In genomic region chrX:311156-312129, GRCh38 we compare ENCODE assay signal across 1 cellular context.
TF ChIP-seq lines count a peak whose summit lies in the region.

No MANE protein-coding gene starts in this region.

TF ChIP-seq in GM23338, 12 proteins besides CTCF, POLR2A, EP300 and RAD21:
- no peak for TF ChIP-seq ZNF331 (CRISPR knock-in tag; IDR thresholded peaks at IDR 0.05; ENCODE audit: low read depth)
- no peak for TF ChIP-seq ZNF114 (CRISPR knock-in tag; IDR thresholded peaks at IDR 0.05)
- TF ChIP-seq NANOG (IDR thresholded peaks at IDR 0.05; ENCODE audit: borderline replicate concordance): no peak
- TF ChIP-seq ZNF462 (CRISPR knock-in tag; IDR thresholded peaks at IDR 0.05): no peak
- TF ChIP-seq ETS1 (IDR thresholded peaks at IDR 0.05): no peak
- no peak for TF ChIP-seq STAT1 (IDR thresholded peaks at IDR 0.05; ENCODE audit: unreplicated experiment)
- no peak for TF ChIP-seq CREB1 (CRISPR knock-in tag; IDR thresholded peaks at IDR 0.05; ENCODE audit: low read depth)
- TF ChIP-seq EZH2phosphoT487 (IDR thresholded peaks at IDR 0.05; ENCODE audit: unreplicated experiment): no peak
- TF ChIP-seq REST (IDR thresholded peaks at IDR 0.05; ENCODE audit: unreplicated experiment): no peak
- no peak for TF ChIP-seq POLR2AphosphoS5 (IDR thresholded peaks at IDR 0.05; ENCODE audit: low read depth)
- no peak for TF ChIP-seq JUNB (IDR thresholded peaks at IDR 0.05; ENCODE audit: unreplicated experiment)
- TF ChIP-seq EZH2 (IDR thresholded peaks at IDR 0.05; ENCODE audit: low read depth, unreplicated experiment): no peak
